In the genomic region with DNA sequence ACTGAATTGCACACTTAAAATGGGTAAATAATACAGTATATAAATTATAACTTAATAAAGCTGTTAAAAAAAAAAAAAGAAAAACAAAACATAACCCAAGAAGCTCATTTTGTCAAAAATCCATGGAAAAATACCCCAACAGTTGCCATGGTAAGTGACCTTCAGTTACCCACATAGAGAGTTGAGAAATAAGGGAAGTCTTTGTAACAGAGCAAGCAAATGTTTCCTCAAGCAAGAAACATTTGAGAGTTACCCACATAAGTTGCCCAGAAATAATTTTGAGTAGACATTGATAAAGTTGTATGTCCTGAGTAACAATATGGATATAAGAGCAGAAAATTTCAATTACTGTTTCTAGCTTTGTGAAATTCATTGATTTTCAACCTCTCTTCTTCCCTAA, we compare ENCODE assay signal across 22 cellular contexts.
"Had no signal": no experiment of that assay in that cellular context is flagged by ENCODE, and none has a peak within 500 bp of the region (broad histone marks: within the 10 kb centered on the region; RNA-seq: fewer than 3 reads in every experiment).

No MANE protein-coding gene starts in this region.

- ATAC-seq: activated CD8-positive, alpha-beta memory T cell treated with anti-CD3 and anti-CD28 coated beads, Interleukin-2, amount 10 ng/mL, durations not matched to agents 7 days and 5 days; activated CD8-positive, alpha-beta T cell treated with anti-CD3 and anti-CD28 coated beads for 36 hours; effector memory CD8-positive, alpha-beta T cell; lower lobe of right lung; naive thymus-derived CD8-positive, alpha-beta T cell; stimulated activated effector memory CD8-positive, alpha-beta T cell treated with anti-CD3 and anti-CD28 coated beads, Interleukin-12 subunit alpha, Interleukin-12 subunit beta, amount 100 ng/mL, for 72 hours had no signal

- DNase-seq: activated CD4-positive, alpha-beta T cell treated with anti-CD3 and anti-CD28 coated beads, Interleukin-2, amount 10 ng/mL, durations not matched to agents 7 days and 5 days; activated CD4-positive, CD25-positive, alpha-beta regulatory T cell treated with anti-CD3 and anti-CD28 coated beads, Interleukin-2, amount 50 U/mL, for 72 hours; activated CD8-positive, alpha-beta memory T cell treated with anti-CD3 and anti-CD28 coated beads, Interleukin-2, amount 10 ng/mL, durations not matched to agents 7 days and 5 days; activated CD8-positive, alpha-beta T cell treated with anti-CD3 and anti-CD28 coated beads for 36 hours; activated T-cell treated with anti-CD3 and anti-CD28 coated beads for 4 hours; dorsolateral prefrontal cortex; effector memory CD8-positive, alpha-beta T cell; esophagus squamous epithelium; foreskin fibroblast; kidney; lower lobe of right lung; naive thymus-derived CD8-positive, alpha-beta T cell; pancreas; right lobe of liver; small intestine; stimulated activated CD4-positive, alpha-beta T cell treated with anti-CD3 and anti-CD28 coated beads, Interleukin-2, amount 100 ng/mL, for 24 hours; stomach; testis; trophoblast cell; uterus; WERI-Rb-1 had no signal
